Comparison of ENCODE assay signal across 21 cellular contexts in genomic region chr2:165790461-165790860, GRCh38. TPM values are rescaled to one million over a fixed set of nuclear protein-coding genes. Genes with fewer than 3 reads are reported as not detected.
DNase-seq lines count a peak whose midpoint lies in the region; ATAC-seq and TF ChIP-seq lines count a peak whose summit lies in the region.
"Had no signal": no experiment of that assay in that cellular context is flagged by ENCODE, and none has a peak within 500 bp of the region (broad histone marks: within the 10 kb centered on the region; RNA-seq: fewer than 3 reads in every experiment).

No MANE protein-coding gene starts in this region.

- H3K27ac Mint-ChIP-seq in activated naive CD8-positive, alpha-beta T cell treated with anti-CD3 and anti-CD28 coated beads for 36 hours: no peak overlapping the region
- H3K27ac Mint-ChIP-seq: GM23338 had no signal

- WGBS in stomach, 5 donors: 63 to 81% (median 67%) methylated on average over 1 of the region's 1 CpG
- 95 to 100% methylated on average over 1 of the region's 1 CpG for WGBS in transverse colon (ENCODE audit: low coverage in 1 of 2), 2 donors
- WGBS in neuronal stem cell (ENCODE audit: extremely low coverage in 2 of 2, insufficient read length in 2 of 2, insufficient replicate concordance in 1 of 2), 2 donors: no CpG with 5 or more reads among the region's 1 CpG

- H3K4ac ChIP-seq in neuronal stem cell (ENCODE audit: low read length): no peak overlapping the region

- H3K9me3 ChIP-seq in HUES48 (ENCODE audit: control insufficient read depth, insufficient read depth, low read length) (no peaks in the 10 kb centered on the region), iPS-15b (ENCODE audit: control insufficient read depth, insufficient read depth, low read length) (no peaks in the 10 kb centered on the region), stomach (no peaks in the 10 kb centered on the region), transverse colon (no peaks in the 10 kb centered on the region), neuronal stem cell (replicated peaks in 1 of 2; ENCODE audit: control insufficient read depth in 2 of 2, insufficient read depth in 1 of 2, low read depth in 1 of 2, low read length in 2 of 2) (peaks cover 0 to 12% of the 10 kb centered on the region in 2 donors)
- H3K9me3 ChIP-seq: SJCRH30 had no signal

- no peak overlapping the region for H4K91ac ChIP-seq in neuronal stem cell (ENCODE audit: low read depth, low read length, poor library complexity)

- H3K4me3 ChIP-seq in HUES48 (ENCODE audit: low read depth, low read length) (peak overlapping the region; percentile 3; the same call in 1 of the 2 replicates), iPS-15b (ENCODE audit: low read depth, low read length) (peak overlapping the region; percentile 27), stomach (no peak overlapping the region), transverse colon (no peak overlapping the region), neuronal stem cell (ENCODE audit: low read length in 2 of 2) (no peak overlapping the region)
- H3K4me3 ChIP-seq: GM23338, PC-9, SJCRH30 had no signal

- no peak overlapping the region for H2BK5ac ChIP-seq in neuronal stem cell (ENCODE audit: low read length)

- DNase-seq in stomach (no peak), transverse colon (no peak), neuronal stem cell (ENCODE audit: low spot score) (no peak)
- no peak for DNase-seq in activated naive CD8-positive, alpha-beta T cell treated with anti-CD3 and anti-CD28 coated beads for 36 hours
- DNase-seq: AML-193, DMS79, KG1, NCI-H1417, NCI-H187, NCI-H2107, NCI-H510A treated with DMSO at 0.1 percent for 48 hours, NCI-H82, PC-9, SJCRH30 had no signal

- TF ChIP-seq CTCF in stomach (IDR thresholded peaks at IDR 0.05) (no peak), transverse colon (IDR thresholded peaks at IDR 0.05) (no peak)

- no peak overlapping the region for H3K18ac ChIP-seq in neuronal stem cell (ENCODE audit: low read length)

- peaks cover 10% of the 10 kb centered on the region for H3K4me1 Mint-ChIP-seq in activated naive CD8-positive, alpha-beta T cell treated with anti-CD3 and anti-CD28 coated beads for 36 hours

- peaks cover 37% of the 10 kb centered on the region for H3K27me3 Mint-ChIP-seq in activated naive CD8-positive, alpha-beta T cell treated with anti-CD3 and anti-CD28 coated beads for 36 hours

- H2AK5ac ChIP-seq in neuronal stem cell (ENCODE audit: low read depth, low read length): no peak overlapping the region

- no peak overlapping the region for H2AFZ ChIP-seq in neuronal stem cell (ENCODE audit: low read length)
- H2AFZ ChIP-seq: GM23338, PC-9 had no signal

- H3K27ac ChIP-seq in HUES48 (ENCODE audit: low read depth, low read length): no peak overlapping the region
- H3K27ac ChIP-seq in stomach: no peak overlapping the region
- no peak overlapping the region for H3K27ac ChIP-seq in transverse colon
- H3K27ac ChIP-seq in neuronal stem cell (replicated peaks; ENCODE audit: low read length): no peak overlapping the region
- H3K27ac ChIP-seq: C4-2B, PC-9, RWPE1, SJCRH30 had no signal

- H4K8ac ChIP-seq in neuronal stem cell (ENCODE audit: low read depth, low read length): no peak overlapping the region

- TF ChIP-seq POLR2A in stomach (IDR thresholded peaks at IDR 0.05): no peak
- no peak for TF ChIP-seq POLR2A in transverse colon (IDR thresholded peaks at IDR 0.05)

- intact Hi-C loops in stomach (cut with DNase I; ENCODE audit: low total_unique reads): no loop called here
- intact Hi-C loops in transverse colon (cut with DNase I; ENCODE audit: low total_unique reads): no loop called here

- H2BK120ac ChIP-seq in neuronal stem cell (ENCODE audit: low read depth, low read length): no peak overlapping the region

- H3K9ac ChIP-seq in HUES48 (ENCODE audit: low read depth, low read length): no peak overlapping the region
- H3K9ac ChIP-seq in iPS-15b (ENCODE audit: low read depth, low read length): no peak overlapping the region
- no peak overlapping the region for H3K9ac ChIP-seq in neuronal stem cell (ENCODE audit: low read depth, low read length, poor library complexity)

- H3K36me3 ChIP-seq in HUES48 (ENCODE audit: control insufficient read depth, insufficient read depth, low read length) (peaks cover 35% of the 10 kb centered on the region), iPS-15b (ENCODE audit: control insufficient read depth, insufficient read depth, low read length) (no peaks in the 10 kb centered on the region), stomach (no peaks in the 10 kb centered on the region), transverse colon (no peaks in the 10 kb centered on the region), neuronal stem cell (replicated peaks in 1 of 2; ENCODE audit: control insufficient read depth in 2 of 2, insufficient read depth in 2 of 2, low read length in 2 of 2) (no peaks in the 10 kb centered on the region)
- H3K36me3 ChIP-seq: SJCRH30 had no signal

- no peaks in the 10 kb centered on the region for H3K9me3 Mint-ChIP-seq in activated naive CD8-positive, alpha-beta T cell treated with anti-CD3 and anti-CD28 coated beads for 36 hours
- H3K9me3 Mint-ChIP-seq: GM23338 had no signal

- no peak overlapping the region for H3K23ac ChIP-seq in neuronal stem cell (ENCODE audit: low read depth, low read length, poor library complexity)

- no peaks in the 10 kb centered on the region for H3K79me1 ChIP-seq in neuronal stem cell (ENCODE audit: low read depth, low read length)

- no peak overlapping the region for H3K14ac ChIP-seq in neuronal stem cell (ENCODE audit: low read length)

- H3K4me2 ChIP-seq in neuronal stem cell (ENCODE audit: insufficient read depth, low read length, poor library complexity, severe bottlenecking): no peak overlapping the region
- H3K4me2 ChIP-seq: PC-9 had no signal

- H3K4me3 Mint-ChIP-seq in activated naive CD8-positive, alpha-beta T cell treated with anti-CD3 and anti-CD28 coated beads for 36 hours: no peak overlapping the region
- H3K4me3 Mint-ChIP-seq: GM23338 had no signal

- H3K27me3 ChIP-seq in HUES48 (ENCODE audit: control insufficient read depth, insufficient read depth, low read length) (no peaks in the 10 kb centered on the region), iPS-15b (ENCODE audit: control insufficient read depth, insufficient read depth, low read length) (no peaks in the 10 kb centered on the region), stomach (peaks cover 0 to 21% (median 11%) of the 10 kb centered on the region in 3 donors), transverse colon (peaks cover 15% of the 10 kb centered on the region), neuronal stem cell (ENCODE audit: control insufficient read depth in 3 of 3, insufficient read depth in 3 of 3, low read depth in 1 of 3, low read length in 3 of 3) (peaks cover 11 to 38% (median 28%) of the 10 kb centered on the region in 3 experiments)
- H3K27me3 ChIP-seq: SJCRH30 had no signal

- no peak overlapping the region for H2BK12ac ChIP-seq in neuronal stem cell (ENCODE audit: low read length)

- ATAC-seq in SK-N-SH treated with all-trans-retinoic acid at 6 μM for 48 hours: peak; percentile 12; the same call in 1 of the 3 replicates
- ATAC-seq: GM23338, HepG2 had no signal

- in situ Hi-C loops in transverse colon (cut with MboI; ENCODE audit: low pct_ligation_motif_present in 1 of 4, low pct_unique_long_range_greater_than_20kb in 1 of 4, low sequenced_read_pairs in 3 of 4): no loop called here

- no peak overlapping the region for H2BK15ac ChIP-seq in neuronal stem cell (ENCODE audit: low read length)

- no peaks in the 10 kb centered on the region for H3K36me3 Mint-ChIP-seq in activated naive CD8-positive, alpha-beta T cell treated with anti-CD3 and anti-CD28 coated beads for 36 hours

- no peak for TF ChIP-seq EP300 in stomach (IDR thresholded peaks at IDR 0.05)
- no peak for TF ChIP-seq EP300 in transverse colon (IDR thresholded peaks at IDR 0.05; ENCODE audit: low read depth)

- H3K4me1 ChIP-seq in HUES48 (ENCODE audit: control insufficient read depth, insufficient read depth, low read length) (peaks cover 65% of the 10 kb centered on the region), iPS-15b (ENCODE audit: control insufficient read depth, insufficient read depth, low read length) (peaks cover 35% of the 10 kb centered on the region), stomach (peaks cover 11 to 67% (median 25%) of the 10 kb centered on the region in 4 donors), transverse colon (peaks cover 0 to 38% (median 4%) of the 10 kb centered on the region in 4 donors), neuronal stem cell (ENCODE audit: control insufficient read depth in 2 of 2, insufficient read depth in 1 of 2, low read depth in 1 of 2, low read length in 2 of 2) (peaks cover 0 to 4% of the 10 kb centered on the region in 2 donors)
- H3K4me1 ChIP-seq: SJCRH30 had no signal

TF ChIP-seq in SK-N-SH treated with all-trans-retinoic acid at 6 μM for 48 hours, 23 proteins besides CTCF, POLR2A, EP300 and RAD21:
- no peak for TF ChIP-seq TCF4 (CRISPR knock-in tag; IDR thresholded peaks at IDR 0.05; ENCODE audit: borderline replicate concordance)

RNA-seq across cellular contexts. Expression of gene GALNT3, which starts 3.6 kb away (rescaled TPM):
- total RNA-seq in stomach (100 to 1,000 TPM in 1 of 5 donors, 10 to 100 TPM in 4; 15.2 to 134 (median 80.8) TPM), transverse colon (100 to 1,000 TPM in 1 of 4 donors, 10 to 100 TPM in 3; 17.2 to 230 (median 52.7) TPM)
- polyA plus RNA-seq in stomach: 10 to 100 TPM; 16.2 to 32.7 (median 24.2) TPM
- 1 to 10 TPM; 1.5 to 1.9 TPM for total RNA-seq in activated naive CD8-positive, alpha-beta T cell treated with anti-CD3 and anti-CD28 coated beads for 36 hours
- 0.04 TPM for polyA plus RNA-seq in neuronal stem cell (2013, experiment 1 of 2)
- 0.04 TPM for polyA plus RNA-seq in neuronal stem cell (2013, experiment 2 of 2)
- total RNA-seq: SJCRH30 had no signal

Comparison
In these comparisons a context has a peak if more than half of its experiments do, and no peak if none do; other contexts are left out.
1. H3K4me3 ChIP-seq: peak in HUES48 (single experiment) and iPS-15b (single experiment); none in stomach (0 of 4), transverse colon (0 of 4) and neuronal stem cell (0 of 2).
2. RNA of gene GALNT3, which starts 3.6 kb away (total RNA-seq): 15.2 to 134 TPM in stomach and 17.2 to 230 TPM in transverse colon; 1.5 to 1.9 TPM in activated naive CD8-positive, alpha-beta T cell treated with anti-CD3 and anti-CD28 coated beads for 36 hours; every median in the first group is over 4 times any median in the second.